ENCODE assay signal across 38 cellular contexts in the genomic region with DNA sequence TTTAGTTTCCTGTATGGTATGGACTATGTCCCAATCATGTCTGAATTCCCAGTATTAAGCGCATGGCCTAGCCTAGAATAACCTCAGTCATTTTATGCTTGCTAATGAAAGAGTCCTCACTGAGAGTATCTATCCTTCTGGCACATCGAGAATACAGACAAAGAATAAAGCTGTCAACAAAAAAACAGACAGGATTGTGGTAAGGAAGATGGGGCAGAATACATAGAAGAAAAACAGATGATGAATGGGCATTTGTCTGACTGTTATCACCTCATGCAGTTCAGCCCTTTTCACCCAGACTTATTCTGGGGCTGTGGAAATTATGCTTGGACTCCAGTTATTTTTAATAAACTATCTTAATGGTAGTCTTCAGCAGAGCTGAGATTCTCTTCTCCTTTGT.
"Had no signal": no experiment of that assay in that cellular context is flagged by ENCODE, and none has a peak within 500 bp of the region (broad histone marks: within the 10 kb centered on the region; RNA-seq: fewer than 3 reads in every experiment).

No MANE protein-coding gene starts in this region.

- H3K4me3 Mint-ChIP-seq: activated naive CD4-positive, alpha-beta T cell treated with anti-CD3 and anti-CD28 coated beads for 36 hours; activated naive CD4-positive, alpha-beta T cell treated with anti-CD3 and anti-CD28 coated beads, Interleukin-2, amount 10 ng/mL, durations not matched to agents 7 days and 5 days; activated naive CD4-positive, alpha-beta T cell treated with anti-CD3 and anti-CD28 coated beads, Interleukin-2, amount 50 U/mL, for 24 hours; activated naive CD8-positive, alpha-beta T cell; activated naive CD8-positive, alpha-beta T cell treated with anti-CD3 and anti-CD28 coated beads for 36 hours; activated naive CD8-positive, alpha-beta T cell treated with anti-CD3 and anti-CD28 coated beads, Interleukin-2, amount 10 ng/mL, durations not matched to agents 7 days and 5 days; activated naive CD8-positive, alpha-beta T cell treated with anti-CD3 and anti-CD28 coated beads, Interleukin-2, amount 50 U/mL, for 24 hours; activated T-cell treated with anti-CD3 and anti-CD28 coated beads, Interleukin-2, amount 50 U/mL, for 24 hours; activated T-cell treated with anti-CD3 and anti-CD28 coated beads, Interleukin-2, amount 50 U/mL, for 4 hours; activated T-cell treated with anti-CD3 and anti-CD28 coated beads, Interleukin-2, amount 50 U/mL, for 72 hours; activated T-helper 1 cell treated with anti-CD3 and anti-CD28 coated beads, Interleukin-12 subunit alpha, Interleukin-12 subunit beta, Interleukin-2, Interleukin-4 antibody, amounts not matched to agents 30 ng/mL and 10 ng/mL and 1 ng/mL, durations not matched to agents 14 hours and 24 hours and 36 hours; activated T-helper 17 cell treated with anti-CD3 and anti-CD28 coated beads, Interleukin-2, amount 50 U/mL, for 72 hours; brain; central memory CD8-positive, alpha-beta T cell had no signal

- H3K36me3 ChIP-seq: adrenal gland, ascending aorta, brain microvascular endothelial cell, breast epithelium, cardiac muscle cell had no signal

- H3K27me3 Mint-ChIP-seq: activated naive CD4-positive, alpha-beta T cell treated with anti-CD3 and anti-CD28 coated beads, Interleukin-2, amount 10 ng/mL, durations not matched to agents 7 days and 5 days; activated T-helper 17 cell treated with anti-CD3 and anti-CD28 coated beads, Interleukin-2, amount 50 U/mL, for 72 hours; brain had no signal

- H3K4me1 Mint-ChIP-seq: activated naive CD4-positive, alpha-beta T cell treated with anti-CD3 and anti-CD28 coated beads, Interleukin-2, amount 10 ng/mL, durations not matched to agents 7 days and 5 days; activated naive CD4-positive, alpha-beta T cell treated with anti-CD3 and anti-CD28 coated beads, Interleukin-2, amount 50 U/mL, for 24 hours; activated naive CD8-positive, alpha-beta T cell treated with anti-CD3 and anti-CD28 coated beads for 36 hours; activated naive CD8-positive, alpha-beta T cell treated with anti-CD3 and anti-CD28 coated beads, Interleukin-2, amount 10 ng/mL, durations not matched to agents 7 days and 5 days; activated naive CD8-positive, alpha-beta T cell treated with anti-CD3 and anti-CD28 coated beads, Interleukin-2, amount 50 U/mL, for 24 hours; activated T-helper 17 cell treated with anti-CD3 and anti-CD28 coated beads, Interleukin-2, amount 50 U/mL, for 72 hours; brain; central memory CD8-positive, alpha-beta T cell had no signal

- H3K27ac Mint-ChIP-seq: activated naive CD4-positive, alpha-beta T cell treated with anti-CD3 and anti-CD28 coated beads for 36 hours; activated naive CD4-positive, alpha-beta T cell treated with anti-CD3 and anti-CD28 coated beads, Interleukin-2, amount 10 ng/mL, durations not matched to agents 7 days and 5 days; activated naive CD4-positive, alpha-beta T cell treated with anti-CD3 and anti-CD28 coated beads, Interleukin-2, amount 50 U/mL, for 24 hours; activated naive CD4-positive, alpha-beta T cell treated with anti-CD3 and anti-CD28 coated beads, Interleukin-2, amount 50 U/mL, for 72 hours; activated naive CD8-positive, alpha-beta T cell; activated naive CD8-positive, alpha-beta T cell treated with anti-CD3 and anti-CD28 coated beads for 36 hours; activated naive CD8-positive, alpha-beta T cell treated with anti-CD3 and anti-CD28 coated beads, Interleukin-2, amount 10 ng/mL, durations not matched to agents 7 days and 5 days; activated naive CD8-positive, alpha-beta T cell treated with anti-CD3 and anti-CD28 coated beads, Interleukin-2, amount 50 U/mL, for 24 hours; activated T-cell treated with anti-CD3 and anti-CD28 coated beads, Interleukin-2, amount 50 U/mL, for 24 hours; activated T-cell treated with anti-CD3 and anti-CD28 coated beads, Interleukin-2, amount 50 U/mL, for 72 hours; activated T-helper 1 cell treated with anti-CD3 and anti-CD28 coated beads, Interleukin-12 subunit alpha, Interleukin-12 subunit beta, Interleukin-2, Interleukin-4 antibody, amounts not matched to agents 30 ng/mL and 10 ng/mL and 1 ng/mL, durations not matched to agents 14 hours and 24 hours and 36 hours; activated T-helper 17 cell treated with anti-CD3 and anti-CD28 coated beads, Interleukin-2, amount 50 U/mL, for 72 hours; activated T-helper 2 cell treated with anti-CD3 and anti-CD28 coated beads, Interferon-gamma antibody, Interleukin-2, Interleukin-4, amounts not matched to agents 10 μg/mL and 5 μg/mL and 100 μg/mL, durations not matched to agents 14 hours and 24 hours and 36 hours; brain had no signal

- H3K27ac ChIP-seq: adrenal gland, ascending aorta, body of pancreas, brain microvascular endothelial cell, breast epithelium, cardiac muscle cell had no signal

- H3K9me3 ChIP-seq: adrenal gland, ascending aorta, body of pancreas, breast epithelium had no signal

- H3K4me3 ChIP-seq: adrenal gland, ascending aorta, body of pancreas, breast epithelium, cardiac muscle cell had no signal

- H3K9me3 Mint-ChIP-seq: activated naive CD4-positive, alpha-beta T cell treated with anti-CD3 and anti-CD28 coated beads for 36 hours; activated naive CD4-positive, alpha-beta T cell treated with anti-CD3 and anti-CD28 coated beads, Interleukin-2, amount 10 ng/mL, durations not matched to agents 7 days and 5 days; activated naive CD4-positive, alpha-beta T cell treated with anti-CD3 and anti-CD28 coated beads, Interleukin-2, amount 50 U/mL, for 24 hours; activated naive CD4-positive, alpha-beta T cell treated with anti-CD3 and anti-CD28 coated beads, Interleukin-2, amount 50 U/mL, for 72 hours; activated naive CD8-positive, alpha-beta T cell treated with anti-CD3 and anti-CD28 coated beads for 36 hours; activated naive CD8-positive, alpha-beta T cell treated with anti-CD3 and anti-CD28 coated beads, Interleukin-2, amount 10 ng/mL, durations not matched to agents 7 days and 5 days; activated naive CD8-positive, alpha-beta T cell treated with anti-CD3 and anti-CD28 coated beads, Interleukin-2, amount 50 U/mL, for 24 hours; activated T-cell treated with anti-CD3 and anti-CD28 coated beads, Interleukin-2, amount 50 U/mL, for 24 hours; activated T-cell treated with anti-CD3 and anti-CD28 coated beads, Interleukin-2, amount 50 U/mL, for 4 hours; activated T-cell treated with anti-CD3 and anti-CD28 coated beads, Interleukin-2, amount 50 U/mL, for 72 hours; activated T-helper 1 cell treated with anti-CD3 and anti-CD28 coated beads, Interleukin-12 subunit alpha, Interleukin-12 subunit beta, Interleukin-2, Interleukin-4 antibody, amounts not matched to agents 30 ng/mL and 10 ng/mL and 1 ng/mL, durations not matched to agents 14 hours and 24 hours and 36 hours; activated T-helper 17 cell treated with anti-CD3 and anti-CD28 coated beads, Interleukin-2, amount 50 U/mL, for 72 hours; activated T-helper 2 cell treated with anti-CD3 and anti-CD28 coated beads, Interferon-gamma antibody, Interleukin-2, Interleukin-4, amounts not matched to agents 10 μg/mL and 5 μg/mL and 100 μg/mL, durations not matched to agents 14 hours and 24 hours and 36 hours; central memory CD8-positive, alpha-beta T cell had no signal

- H3K27me3 ChIP-seq: adrenal gland, ascending aorta, body of pancreas, brain microvascular endothelial cell, breast epithelium, cardiac muscle cell had no signal

- H3K4me1 ChIP-seq: adrenal gland, ascending aorta, body of pancreas, breast epithelium had no signal

- H3K36me3 Mint-ChIP-seq: activated naive CD4-positive, alpha-beta T cell treated with anti-CD3 and anti-CD28 coated beads, Interleukin-2, amount 10 ng/mL, durations not matched to agents 7 days and 5 days; activated naive CD4-positive, alpha-beta T cell treated with anti-CD3 and anti-CD28 coated beads, Interleukin-2, amount 50 U/mL, for 24 hours; activated naive CD4-positive, alpha-beta T cell treated with anti-CD3 and anti-CD28 coated beads, Interleukin-2, amount 50 U/mL, for 72 hours; activated naive CD8-positive, alpha-beta T cell; activated naive CD8-positive, alpha-beta T cell treated with anti-CD3 and anti-CD28 coated beads for 36 hours; activated naive CD8-positive, alpha-beta T cell treated with anti-CD3 and anti-CD28 coated beads, Interleukin-2, amount 10 ng/mL, durations not matched to agents 7 days and 5 days; brain had no signal

- DNase-seq: activated effector memory CD4-positive, alpha-beta T cell treated with anti-CD3 and anti-CD28 coated beads, Interleukin-2, amount 50 U/mL, for 16 hours; activated effector memory CD4-positive, alpha-beta T cell treated with Interleukin-2 at 50 U/mL for 16 hours; activated gamma-delta T cell; activated gamma-delta T cell treated with Interleukin-2 at 50 U/mL for 16 hours; activated naive CD4-positive, alpha-beta T cell; activated naive CD4-positive, alpha-beta T cell treated with anti-CD3 and anti-CD28 coated beads for 36 hours; activated naive CD4-positive, alpha-beta T cell treated with anti-CD3 and anti-CD28 coated beads, Interleukin-2, amount 10 ng/mL, durations not matched to agents 7 days and 5 days; activated naive CD4-positive, alpha-beta T cell treated with anti-CD3 and anti-CD28 coated beads, Interleukin-2, amount 50 U/mL, for 16 hours; activated naive CD4-positive, alpha-beta T cell treated with Interleukin-2 at 50 U/mL for 16 hours; activated naive CD8-positive, alpha-beta T cell treated with anti-CD3 and anti-CD28 coated beads for 36 hours; activated naive CD8-positive, alpha-beta T cell treated with anti-CD3 and anti-CD28 coated beads, Interleukin-2, amount 10 ng/mL, durations not matched to agents 7 days and 5 days; activated naive CD8-positive, alpha-beta T cell treated with anti-CD3 and anti-CD28 coated beads, Interleukin-2, amount 50 U/mL, for 24 hours; activated T-cell treated with anti-CD3 and anti-CD28 coated beads, Interleukin-2, amount 50 U/mL, for 1 hour; activated T-cell treated with anti-CD3 and anti-CD28 coated beads, Interleukin-2, amount 50 U/mL, for 24 hours; activated T-cell treated with anti-CD3 and anti-CD28 coated beads, Interleukin-2, amount 50 U/mL, for 4 hours; activated T-cell treated with anti-CD3 and anti-CD28 coated beads, Interleukin-2, amount 50 U/mL, for 48 hours; activated T-cell treated with anti-CD3 and anti-CD28 coated beads, Interleukin-2, amount 50 U/mL, for 72 hours; adrenal gland; amniotic stem cell; amygdala; anterior cingulate cortex; aorta; body of pancreas; brain microvascular endothelial cell; caudate nucleus; central memory CD4-positive, alpha-beta T cell; cerebellar nuclear complex had no signal

- ATAC-seq: activated naive CD4-positive, alpha-beta T cell treated with anti-CD3 and anti-CD28 coated beads, Interleukin-2, amount 50 U/mL, for 72 hours; activated naive CD8-positive, alpha-beta T cell treated with anti-CD3 and anti-CD28 coated beads, Interleukin-2, amount 50 U/mL, for 24 hours; activated T-cell treated with anti-CD3 and anti-CD28 coated beads, Interleukin-2, amount 50 U/mL, for 4 hours; activated T-cell treated with anti-CD3 and anti-CD28 coated beads, Interleukin-2, amount 50 U/mL, for 72 hours; activated T-helper 17 cell treated with anti-CD3 and anti-CD28 coated beads, Interleukin-2, amount 50 U/mL, for 72 hours; body of pancreas had no signal
